ENCODE assay signal across 1 cellular context in genomic region chr11:58625826-58626460, GRCh38.
TF ChIP-seq lines count a peak whose summit lies in the region.

No MANE protein-coding gene starts in this region.

TF ChIP-seq in GM23338, 12 proteins besides CTCF, POLR2A, EP300 and RAD21 (continued from another document):
- TF ChIP-seq, protein P1, sequence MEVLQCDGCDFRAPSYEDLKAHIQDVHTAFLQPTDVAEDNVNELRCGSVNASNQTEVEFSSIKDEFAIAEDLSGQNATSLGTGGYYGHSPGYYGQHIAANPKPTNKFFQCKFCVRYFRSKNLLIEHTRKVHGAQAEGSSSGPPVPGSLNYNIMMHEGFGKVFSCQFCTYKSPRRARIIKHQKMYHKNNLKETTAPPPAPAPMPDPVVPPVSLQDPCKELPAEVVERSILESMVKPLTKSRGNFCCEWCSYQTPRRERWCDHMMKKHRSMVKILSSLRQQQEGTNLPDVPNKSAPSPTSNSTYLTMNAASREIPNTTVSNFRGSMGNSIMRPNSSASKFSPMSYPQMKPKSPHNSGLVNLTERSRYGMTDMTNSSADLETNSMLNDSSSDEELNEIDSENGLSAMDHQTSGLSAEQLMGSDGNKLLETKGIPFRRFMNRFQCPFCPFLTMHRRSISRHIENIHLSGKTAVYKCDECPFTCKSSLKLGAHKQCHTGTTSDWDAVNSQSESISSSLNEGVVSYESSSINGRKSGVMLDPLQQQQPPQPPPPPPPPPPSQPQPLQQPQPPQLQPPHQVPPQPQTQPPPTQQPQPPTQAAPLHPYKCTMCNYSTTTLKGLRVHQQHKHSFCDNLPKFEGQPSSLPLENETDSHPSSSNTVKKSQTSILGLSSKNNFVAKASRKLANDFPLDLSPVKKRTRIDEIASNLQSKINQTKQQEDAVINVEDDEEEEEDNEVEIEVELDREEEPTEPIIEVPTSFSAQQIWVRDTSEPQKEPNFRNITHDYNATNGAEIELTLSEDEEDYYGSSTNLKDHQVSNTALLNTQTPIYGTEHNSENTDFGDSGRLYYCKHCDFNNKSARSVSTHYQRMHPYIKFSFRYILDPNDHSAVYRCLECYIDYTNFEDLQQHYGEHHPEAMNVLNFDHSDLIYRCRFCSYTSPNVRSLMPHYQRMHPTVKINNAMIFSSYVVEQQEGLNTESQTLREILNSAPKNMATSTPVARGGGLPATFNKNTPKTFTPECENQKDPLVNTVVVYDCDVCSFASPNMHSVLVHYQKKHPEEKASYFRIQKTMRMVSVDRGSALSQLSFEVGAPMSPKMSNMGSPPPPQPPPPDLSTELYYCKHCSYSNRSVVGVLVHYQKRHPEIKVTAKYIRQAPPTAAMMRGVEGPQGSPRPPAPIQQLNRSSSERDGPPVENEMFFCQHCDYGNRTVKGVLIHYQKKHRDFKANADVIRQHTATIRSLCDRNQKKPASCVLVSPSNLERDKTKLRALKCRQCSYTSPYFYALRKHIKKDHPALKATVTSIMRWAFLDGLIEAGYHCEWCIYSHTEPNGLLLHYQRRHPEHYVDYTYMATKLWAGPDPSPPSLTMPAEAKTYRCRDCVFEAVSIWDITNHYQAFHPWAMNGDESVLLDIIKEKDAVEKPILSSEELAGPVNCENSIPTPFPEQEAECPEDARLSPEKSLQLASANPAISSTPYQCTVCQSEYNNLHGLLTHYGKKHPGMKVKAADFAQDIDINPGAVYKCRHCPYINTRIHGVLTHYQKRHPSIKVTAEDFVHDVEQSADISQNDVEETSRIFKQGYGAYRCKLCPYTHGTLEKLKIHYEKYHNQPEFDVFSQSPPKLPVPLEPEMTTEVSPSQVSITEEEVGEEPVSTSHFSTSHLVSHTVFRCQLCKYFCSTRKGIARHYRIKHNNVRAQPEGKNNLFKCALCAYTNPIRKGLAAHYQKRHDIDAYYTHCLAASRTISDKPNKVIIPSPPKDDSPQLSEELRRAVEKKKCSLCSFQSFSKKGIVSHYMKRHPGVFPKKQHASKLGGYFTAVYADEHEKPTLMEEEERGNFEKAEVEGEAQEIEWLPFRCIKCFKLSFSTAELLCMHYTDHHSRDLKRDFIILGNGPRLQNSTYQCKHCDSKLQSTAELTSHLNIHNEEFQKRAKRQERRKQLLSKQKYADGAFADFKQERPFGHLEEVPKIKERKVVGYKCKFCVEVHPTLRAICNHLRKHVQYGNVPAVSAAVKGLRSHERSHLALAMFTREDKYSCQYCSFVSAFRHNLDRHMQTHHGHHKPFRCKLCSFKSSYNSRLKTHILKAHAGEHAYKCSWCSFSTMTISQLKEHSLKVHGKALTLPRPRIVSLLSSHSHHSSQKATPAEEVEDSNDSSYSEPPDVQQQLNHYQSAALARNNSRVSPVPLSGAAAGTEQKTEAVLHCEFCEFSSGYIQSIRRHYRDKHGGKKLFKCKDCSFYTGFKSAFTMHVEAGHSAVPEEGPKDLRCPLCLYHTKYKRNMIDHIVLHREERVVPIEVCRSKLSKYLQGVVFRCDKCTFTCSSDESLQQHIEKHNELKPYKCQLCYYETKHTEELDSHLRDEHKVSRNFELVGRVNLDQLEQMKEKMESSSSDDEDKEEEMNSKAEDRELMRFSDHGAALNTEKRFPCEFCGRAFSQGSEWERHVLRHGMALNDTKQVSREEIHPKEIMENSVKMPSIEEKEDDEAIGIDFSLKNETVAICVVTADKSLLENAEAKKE (CRISPR knock-in tag; IDR thresholded peaks at IDR 0.05): no peak
- TF ChIP-seq JUNB (IDR thresholded peaks at IDR 0.05; ENCODE audit: unreplicated experiment) (no peak), EZH2 (IDR thresholded peaks at IDR 0.05; ENCODE audit: low read depth, unreplicated experiment) (no peak)
